Comparison of ENCODE assay signal across 21 cellular contexts in the genomic region with DNA sequence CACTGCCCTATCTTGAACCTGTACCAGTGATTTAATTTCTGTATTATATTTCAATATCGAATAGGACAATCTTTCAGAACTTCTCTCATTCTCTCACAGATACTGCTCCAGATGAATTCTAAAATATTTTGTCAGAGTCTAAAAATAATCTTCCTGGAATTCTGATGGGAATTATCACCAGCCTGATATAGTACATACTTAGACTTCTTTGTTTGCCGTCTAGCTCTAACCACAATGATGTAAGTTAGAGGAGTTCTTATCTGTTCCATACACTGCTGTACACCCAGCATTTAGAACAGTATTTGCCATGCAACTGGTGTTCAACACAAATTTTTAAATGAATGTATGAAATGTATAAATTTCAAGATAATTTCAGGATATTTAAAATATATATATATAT. TPM values are rescaled to one million over a fixed set of nuclear protein-coding genes. Genes with fewer than 3 reads are reported as not detected.
DNase-seq lines count a peak whose midpoint lies in the region; ATAC-seq and TF ChIP-seq lines count a peak whose summit lies in the region.
"Had no signal": no experiment of that assay in that cellular context is flagged by ENCODE, and none has a peak within 500 bp of the region (broad histone marks: within the 10 kb centered on the region; RNA-seq: fewer than 3 reads in every experiment).

No MANE protein-coding gene starts in this region.

- POLR2A ChIA-PET in AG04450 (lab: Yijun Ruan, JAX), result no interaction called here
- POLR2A ChIA-PET in activated CD4-positive, alpha-beta memory T cell treated with anti-CD3 and anti-CD28 coated beads, Interleukin-2, amount 10 ng/mL, durations not matched to agents 7 days and 5 days (lab: Charles Lee), result no interaction called here

- H3K79me2 ChIP-seq in hepatocyte, result peaks cover 63% of the 10 kb centered on the region

- H3K9me3 Mint-ChIP-seq in activated CD4-positive, alpha-beta memory T cell treated with anti-CD3 and anti-CD28 coated beads, Interleukin-2, amount 10 ng/mL, durations not matched to agents 7 days and 5 days, result peaks cover 3% of the 10 kb centered on the region
- H3K9me3 Mint-ChIP-seq: activated CD4-positive, alpha-beta T cell treated with anti-CD3 and anti-CD28 coated beads, Interleukin-2, amount 10 ng/mL, durations not matched to agents 24 days and 14 days had no signal

- H2AFZ ChIP-seq in hepatocyte, result no peak overlapping the region
- H2AFZ ChIP-seq: neural progenitor cell had no signal

- TF ChIP-seq CTCF in AG04450 (IDR thresholded peaks at IDR 0.05; ENCODE audit: low read depth, low read length) (no peak), cardiac fibroblast (IDR thresholded peaks at IDR 0.05; ENCODE audit: low read depth, low read length) (no peak), hepatocyte (IDR thresholded peaks at IDR 0.05; ENCODE audit: poor library complexity) (no peak), upper lobe of right lung (IDR thresholded peaks at IDR 0.05) (no peak)

- CTCF ChIA-PET in AG04450 (lab: Charles Lee), result no interaction called here
- CTCF ChIA-PET in activated CD4-positive, alpha-beta memory T cell treated with anti-CD3 and anti-CD28 coated beads, Interleukin-2, amount 10 ng/mL, durations not matched to agents 7 days and 5 days (lab: Charles Lee), result no interaction called here

- H3K36me3 ChIP-seq in hepatocyte (replicated peaks; ENCODE audit: insufficient read depth, low read depth) (no peaks in the 10 kb centered on the region), upper lobe of right lung (peaks cover 10% of the 10 kb centered on the region)
- H3K36me3 ChIP-seq: neural progenitor cell, right lobe of liver had no signal

- ATAC-seq in upper lobe of right lung, result no peak
- ATAC-seq: right lobe of liver had no signal

- DNase-seq in AG04450 (ENCODE audit: low read depth, low spot score) (peak; percentile 15), HuH-7.5 (ENCODE audit: low spot score) (peak; percentile 7), cardiac fibroblast (ENCODE audit: low read depth in 2 of 2) (peak; percentile 58 to 89), hepatocyte (ENCODE audit: low spot score) (no peak), cerebellum (ENCODE audit: low spot score) (no peak), upper lobe of right lung (no peak)
- DNase-seq in NK-92 treated with Interleukin-12 subunit alpha and Interleukin-12 subunit beta, amount 100 ng/mL, for 24 hours (lab: John Stamatoyannopoulos, UW), result no peak
- no peak for DNase-seq in activated CD4-positive, alpha-beta memory T cell treated with anti-CD3 and anti-CD28 coated beads, Interleukin-2, amount 10 ng/mL, durations not matched to agents 7 days and 5 days
- DNase-seq: activated CD4-positive, alpha-beta T cell treated with anti-CD3 and anti-CD28 coated beads, Interleukin-2, amount 10 ng/mL, durations not matched to agents 24 days and 14 days; activated T-cell treated with anti-CD3 and anti-CD28 coated beads, Interleukin-2, amount 50 U/mL, for 48 hours; AML-193; DMS 273 treated with DMSO at 0.1 percent for 48 hours; H9; mammary epithelial cell; NCI-H1930; NCI-H774; right lobe of liver; stimulated activated CD4-positive, alpha-beta T cell treated with anti-CD3 and anti-CD28 coated beads, Interleukin-4, amount 100 ng/mL, for 24 hours had no signal

- H3K27ac Mint-ChIP-seq in activated CD4-positive, alpha-beta memory T cell treated with anti-CD3 and anti-CD28 coated beads, Interleukin-2, amount 10 ng/mL, durations not matched to agents 7 days and 5 days, result no peak overlapping the region
- H3K27ac Mint-ChIP-seq: activated CD4-positive, alpha-beta T cell treated with anti-CD3 and anti-CD28 coated beads, Interleukin-2, amount 10 ng/mL, durations not matched to agents 24 days and 14 days; neural progenitor cell had no signal

- H3K36me3 Mint-ChIP-seq in activated CD4-positive, alpha-beta memory T cell treated with anti-CD3 and anti-CD28 coated beads, Interleukin-2, amount 10 ng/mL, durations not matched to agents 7 days and 5 days (ENCODE audit: low read depth), result peaks cover 43% of the 10 kb centered on the region

- H3K9me2 ChIP-seq in hepatocyte (replicated peaks; ENCODE audit: insufficient read depth), result no peaks in the 10 kb centered on the region

- no peaks in the 10 kb centered on the region for H4K20me1 ChIP-seq in hepatocyte (ENCODE audit: insufficient read depth, poor library complexity, severe bottlenecking)

- intact Hi-C loops in upper lobe of right lung (cut with DNase I), result no loop called here

- H3K27ac ChIP-seq in AG04450 (ENCODE audit: low read depth, low read length) (no peak overlapping the region), hepatocyte (no peak overlapping the region), upper lobe of right lung (no peak overlapping the region)
- H3K27ac ChIP-seq: esophagus muscularis mucosa, right lobe of liver, tibial nerve had no signal

- H3K27me3 ChIP-seq in AG04450 (ENCODE audit: control insufficient read depth, insufficient read depth, low read length), result no peaks in the 10 kb centered on the region
- no peaks in the 10 kb centered on the region for H3K27me3 ChIP-seq in hepatocyte
- no peaks in the 10 kb centered on the region for H3K27me3 ChIP-seq in upper lobe of right lung
- H3K27me3 ChIP-seq: esophagus muscularis mucosa, neural progenitor cell, right lobe of liver, tibial nerve had no signal

- H3K27me3 Mint-ChIP-seq in activated CD4-positive, alpha-beta memory T cell treated with anti-CD3 and anti-CD28 coated beads, Interleukin-2, amount 10 ng/mL, durations not matched to agents 7 days and 5 days, result no peaks in the 10 kb centered on the region
- H3K27me3 Mint-ChIP-seq: activated CD4-positive, alpha-beta T cell treated with anti-CD3 and anti-CD28 coated beads, Interleukin-2, amount 10 ng/mL, durations not matched to agents 24 days and 14 days had no signal

- H3K4me2 ChIP-seq in hepatocyte, result peak overlapping the region; percentile 1
- H3K4me2 ChIP-seq: neural progenitor cell had no signal

- H3K4me3 ChIP-seq in AG04450 (ENCODE audit: low read depth, low read length) (no peak overlapping the region), cardiac fibroblast (replicated peaks in 1 of 2; ENCODE audit: low read depth in 2 of 2, low read length in 2 of 2) (no peak overlapping the region), hepatocyte (no peak overlapping the region), upper lobe of right lung (no peak overlapping the region)
- H3K4me3 ChIP-seq: esophagus muscularis mucosa, neural progenitor cell, right lobe of liver, tibial nerve had no signal

- WGBS in hepatocyte (ENCODE audit: low lambda C conversion rate, missing lambda C conversion rate), result 61% methylated on average over 2 of the region's 2 CpGs

- H3K4me1 Mint-ChIP-seq in activated CD4-positive, alpha-beta memory T cell treated with anti-CD3 and anti-CD28 coated beads, Interleukin-2, amount 10 ng/mL, durations not matched to agents 7 days and 5 days, result peaks cover 20% of the 10 kb centered on the region

- H3K4me3 Mint-ChIP-seq in activated CD4-positive, alpha-beta memory T cell treated with anti-CD3 and anti-CD28 coated beads, Interleukin-2, amount 10 ng/mL, durations not matched to agents 7 days and 5 days, result no peak overlapping the region
- H3K4me3 Mint-ChIP-seq: activated CD4-positive, alpha-beta T cell treated with anti-CD3 and anti-CD28 coated beads, Interleukin-2, amount 10 ng/mL, durations not matched to agents 24 days and 14 days; H9; neural progenitor cell had no signal

- H3K4me1 ChIP-seq in hepatocyte (ENCODE audit: insufficient read depth), result no peaks in the 10 kb centered on the region
- no peaks in the 10 kb centered on the region for H3K4me1 ChIP-seq in upper lobe of right lung
- H3K4me1 ChIP-seq: right lobe of liver had no signal

- H3K9me3 ChIP-seq in AG04450 (ENCODE audit: control insufficient read depth, insufficient read depth, low read length) (peaks cover 7% of the 10 kb centered on the region; the same call in 1 of the 2 replicates), hepatocyte (ENCODE audit: low read depth) (no peaks in the 10 kb centered on the region), upper lobe of right lung (peaks cover 5% of the 10 kb centered on the region)
- H3K9me3 ChIP-seq: right lobe of liver had no signal

RNA-seq across cellular contexts. Expression of gene HUS1B, which starts 1.3 kb away (rescaled TPM):
- 0.10 and 0.17 TPM in 2 replicates for polyA plus RNA-seq in AG04450 (2011; rRNA removed)
- 0.46 and 1.2 TPM in 2 replicates for polyA minus RNA-seq in AG04450 (2011; rRNA and poly(A)+ RNA removed)
- total RNA-seq in hepatocyte, result 0.33 and 1.2 TPM in 2 replicates
- 0.45 and 1.2 TPM in 2 replicates for polyA plus RNA-seq in hepatocyte
- total RNA-seq in activated CD4-positive, alpha-beta memory T cell treated with anti-CD3 and anti-CD28 coated beads, Interleukin-2, amount 10 ng/mL, durations not matched to agents 7 days and 5 days, result under 1 TPM; 0.78 to 0.86 TPM
- 3.8 TPM for total RNA-seq in cerebellum
- 1.0 TPM for total RNA-seq in upper lobe of right lung

RNA-seq across cellular contexts. Expression of gene EXOC2, which starts 34.7 kb away (rescaled TPM):
- 27.8 and 33.4 TPM in 2 replicates for polyA plus RNA-seq in AG04450 (2011; rRNA removed)
- polyA minus RNA-seq in AG04450 (2011; rRNA and poly(A)+ RNA removed), result 50.3 and 56.2 TPM in 2 replicates
- total RNA-seq in hepatocyte, result 27.0 and 32.5 TPM in 2 replicates
- 15.4 and 16.9 TPM in 2 replicates for polyA plus RNA-seq in hepatocyte
- total RNA-seq in activated CD4-positive, alpha-beta memory T cell treated with anti-CD3 and anti-CD28 coated beads, Interleukin-2, amount 10 ng/mL, durations not matched to agents 7 days and 5 days, result 10 to 100 TPM; 31.9 to 35.7 TPM
- total RNA-seq in cerebellum, result 44.4 TPM
- total RNA-seq in upper lobe of right lung, result 31.2 TPM

Comparison
In these comparisons a context has a peak if more than half of its experiments do, and no peak if none do; other contexts are left out.
1. DNase-seq: peak in AG04450 (single experiment), HuH-7.5 (single experiment) and cardiac fibroblast (2 of 2); none in hepatocyte (single experiment), NK-92 treated with Interleukin-12 subunit alpha and Interleukin-12 subunit beta, amount 100 ng/mL, for 24 hours (single experiment), activated CD4-positive, alpha-beta memory T cell treated with anti-CD3 and anti-CD28 coated beads, Interleukin-2, amount 10 ng/mL, durations not matched to agents 7 days and 5 days (single experiment), cerebellum (single experiment) and upper lobe of right lung (single experiment).